ENCODE assay signal across 12 cellular contexts in the genomic region with DNA sequence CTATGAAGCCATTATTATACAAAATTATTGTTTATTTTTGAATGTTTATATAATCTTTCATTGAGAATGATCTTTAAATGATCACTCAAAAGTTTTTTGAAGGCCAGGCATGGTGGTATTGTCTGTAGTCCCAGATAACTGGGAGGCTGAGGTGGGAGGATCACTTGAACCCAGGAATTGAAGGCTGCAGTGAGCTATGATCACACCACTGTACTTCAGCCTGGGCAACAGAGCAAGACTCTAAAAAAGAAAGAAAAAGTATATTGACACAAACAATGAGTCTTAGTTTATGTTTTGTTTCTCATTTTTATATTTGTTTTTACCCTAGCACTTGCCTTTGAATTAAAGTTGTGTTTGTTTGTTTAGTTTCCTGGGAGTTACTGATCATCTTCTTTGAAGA.
"Had no signal": no experiment of that assay in that cellular context is flagged by ENCODE, and none has a peak within 500 bp of the region (broad histone marks: within the 10 kb centered on the region; RNA-seq: fewer than 3 reads in every experiment).

No MANE protein-coding gene starts in this region.

- H3K36me3 ChIP-seq: colonic mucosa had no signal

- H3K9me3 ChIP-seq: ascending aorta, colonic mucosa, gastrocnemius medialis, heart left ventricle, lower lobe of right lung had no signal

- H3K27ac Mint-ChIP-seq: activated naive CD4-positive, alpha-beta T cell treated with anti-CD3 and anti-CD28 coated beads, Interleukin-2, amount 10 ng/mL, durations not matched to agents 7 days and 5 days; mesothelial cell of epicardium; stimulated activated effector memory CD8-positive, alpha-beta T cell treated with anti-CD3 and anti-CD28 coated beads, Interleukin-12 subunit alpha, Interleukin-12 subunit beta, amount 100 ng/mL, for 72 hours had no signal

- H3K27ac ChIP-seq: ascending aorta, colonic mucosa, gastrocnemius medialis, heart left ventricle, lower lobe of right lung, parathyroid adenoma had no signal

- H3K27me3 Mint-ChIP-seq: T-cell had no signal

- H2AFZ ChIP-seq: parathyroid adenoma had no signal

- H3K27me3 ChIP-seq: ascending aorta, colonic mucosa, gastrocnemius medialis, heart left ventricle had no signal

- H3K4me3 Mint-ChIP-seq: activated naive CD4-positive, alpha-beta T cell treated with anti-CD3 and anti-CD28 coated beads, Interleukin-2, amount 10 ng/mL, durations not matched to agents 7 days and 5 days had no signal

- H3K9ac ChIP-seq: parathyroid adenoma had no signal

- H3K4me3 ChIP-seq: colonic mucosa, gastrocnemius medialis, lower lobe of right lung had no signal

- H3K79me2 ChIP-seq: parathyroid adenoma had no signal

- DNase-seq: activated naive CD4-positive, alpha-beta T cell treated with anti-CD3 and anti-CD28 coated beads, Interleukin-2, amount 10 ng/mL, durations not matched to agents 7 days and 5 days; colonic mucosa; gastrocnemius medialis; heart left ventricle; lower lobe of right lung; T-cell; T-helper 9 cell had no signal

- ATAC-seq: activated CD4-positive, CD25-positive, alpha-beta regulatory T cell treated with anti-CD3 and anti-CD28 coated beads, Interleukin-2, amount 50 U/mL, for 24 hours; gastrocnemius medialis; heart left ventricle; lower lobe of right lung; stimulated activated effector memory CD8-positive, alpha-beta T cell treated with anti-CD3 and anti-CD28 coated beads, Interleukin-12 subunit alpha, Interleukin-12 subunit beta, amount 100 ng/mL, for 72 hours; T-cell had no signal

- H3K9me3 Mint-ChIP-seq: activated naive CD4-positive, alpha-beta T cell treated with anti-CD3 and anti-CD28 coated beads, Interleukin-2, amount 10 ng/mL, durations not matched to agents 7 days and 5 days; mesothelial cell of epicardium; stimulated activated effector memory CD8-positive, alpha-beta T cell treated with anti-CD3 and anti-CD28 coated beads, Interleukin-12 subunit alpha, Interleukin-12 subunit beta, amount 100 ng/mL, for 72 hours; T-cell had no signal
